23 cellular contexts compared by ENCODE assay signal in the genomic region with DNA sequence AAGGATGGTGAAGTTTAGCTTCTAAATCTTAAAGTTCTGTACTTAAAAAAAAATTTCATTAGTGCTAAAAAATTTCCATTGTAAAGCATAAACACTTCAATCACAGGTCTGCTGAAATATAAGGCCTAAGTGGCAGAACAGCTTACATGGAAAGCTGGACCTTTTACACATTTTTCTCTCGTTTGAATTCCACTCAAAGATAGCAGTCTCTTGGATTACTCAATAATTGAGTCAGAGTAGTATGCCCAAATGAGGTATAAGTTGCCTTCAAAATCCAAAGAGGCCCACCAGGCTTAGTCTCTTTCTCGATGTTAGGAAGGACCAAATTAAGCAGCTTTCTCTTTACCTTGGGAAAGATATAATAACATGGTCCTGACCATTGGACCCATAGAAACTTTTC.
"Had no signal": no experiment of that assay in that cellular context is flagged by ENCODE, and none has a peak within 500 bp of the region (broad histone marks: within the 10 kb centered on the region; RNA-seq: fewer than 3 reads in every experiment).

No MANE protein-coding gene starts in this region.

- H3K4me1 ChIP-seq: colonic mucosa, left ventricle myocardium inferior, suprapubic skin had no signal

- H3K27me3 ChIP-seq: colonic mucosa, foreskin keratinocyte, neural progenitor cell, ovary, suprapubic skin, thyroid gland had no signal

- H3K27ac ChIP-seq: colonic mucosa, foreskin keratinocyte, left ventricle myocardium inferior, neural progenitor cell, ovary, suprapubic skin, thyroid gland had no signal

- H3K36me3 ChIP-seq: colonic mucosa, left ventricle myocardium inferior, neural progenitor cell, ovary, suprapubic skin, thyroid gland had no signal

- H3K4me2 ChIP-seq: neural progenitor cell, smooth muscle cell had no signal

- H2AFZ ChIP-seq: neural progenitor cell had no signal

- DNase-seq: colonic mucosa; effector CD4-positive, alpha-beta T cell; endodermal cell; foreskin keratinocyte; immature natural killer cell; kidney; left cardiac atrium; left ventricle myocardium inferior; mesenchymal stem cell; midbrain; nucleus accumbens; ovary; right cardiac atrium; stimulated activated CD4-positive, alpha-beta T cell treated with anti-CD3 and anti-CD28 coated beads, Interleukin-2, amount 100 ng/mL, for 48 hours; stimulated activated naive CD4-positive, alpha-beta T cell treated with Interleukin-2 at 50 U/mL for 16 hours; thyroid gland had no signal

- H3K9me3 ChIP-seq: colonic mucosa, ovary, thyroid gland had no signal

- FAIRE-seq: endothelial cell of umbilical vein, kidney, urothelium cell line had no signal

- H3K4me3 ChIP-seq: colonic mucosa, left ventricle myocardium inferior, lung, neural progenitor cell, ovary, smooth muscle cell, suprapubic skin, thyroid gland had no signal

- ATAC-seq: foreskin keratinocyte; left cardiac atrium; natural killer cell treated with Interleukin-12 subunit alpha and Interleukin-12 subunit beta and Interleukin-15 and Interleukin-18, amount 100 ng/mL, for 72 hours; right cardiac atrium had no signal

- H3K9ac ChIP-seq: neural progenitor cell had no signal
